24 cellular contexts compared by ENCODE assay signal in the genomic region with DNA sequence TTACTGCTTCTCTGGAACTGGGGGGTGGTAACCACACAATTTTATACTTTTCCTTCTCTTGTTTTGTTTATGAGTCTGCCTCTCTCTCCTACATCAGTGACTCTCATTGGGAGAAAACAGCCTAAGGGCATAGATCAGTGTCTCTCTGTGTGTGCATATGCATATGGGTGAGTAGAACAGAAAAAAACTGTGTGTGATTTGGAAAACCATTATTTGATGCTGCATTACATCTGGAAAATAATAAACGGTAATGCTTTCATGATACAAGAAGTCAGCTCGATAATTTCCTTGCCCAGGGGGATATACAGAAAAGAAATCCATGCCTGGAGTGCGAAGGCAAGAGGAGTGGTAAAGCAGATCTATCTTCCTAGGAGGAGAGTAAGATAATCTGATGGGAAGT.
"Had no signal": no experiment of that assay in that cellular context is flagged by ENCODE, and none has a peak within 500 bp of the region (broad histone marks: within the 10 kb centered on the region; RNA-seq: fewer than 3 reads in every experiment).

No MANE protein-coding gene starts in this region.

- H3K27ac Mint-ChIP-seq: naive thymus-derived CD4-positive, alpha-beta T cell; nephron; neural progenitor cell; stimulated activated memory B cell treated with anti-CD40 and anti-IgM and Interleukin-4, amounts not matched to agents 10 μg/mL and 1 μg/mL and 100 μg/mL, for 72 hours; type B pancreatic cell had no signal

- H3K36me3 ChIP-seq: gastroesophageal sphincter, heart right ventricle, left lung, neural progenitor cell, prostate gland, sigmoid colon, tibial artery had no signal

- DNase-seq: dorsolateral prefrontal cortex; effector CD4-positive, alpha-beta T cell; foreskin fibroblast; heart right ventricle; hippocampal formation; left cardiac atrium; left lung; mesenchymal stem cell; midbrain; naive thymus-derived CD4-positive, alpha-beta T cell; right cardiac atrium; sigmoid colon; stimulated activated CD4-positive, alpha-beta T cell treated with anti-CD3 and anti-CD28 coated beads, Interleukin-2, amount 100 ng/mL, for 24 hours; stimulated activated CD4-positive, alpha-beta T cell treated with anti-CD3 and anti-CD28 coated beads, Interleukin-4, amount 100 ng/mL, for 24 hours; stimulated activated naive CD8-positive, alpha-beta T cell treated with anti-CD3 and anti-CD28 coated beads, Interleukin-15, Interleukin-2, amounts not matched to agents 100 U/mL and 50 U/mL, for 24 hours; substantia nigra; testis; tibial artery had no signal

- H3K4me3 ChIP-seq: dorsolateral prefrontal cortex, gastroesophageal sphincter, heart right ventricle, left lung, neural progenitor cell, prostate gland, sigmoid colon, testis, tibial artery had no signal

- H3K4me1 ChIP-seq: gastroesophageal sphincter, heart right ventricle, left lung, neural progenitor cell, prostate gland, sigmoid colon, testis, tibial artery had no signal

- H3K9me3 ChIP-seq: prostate gland, sigmoid colon, testis, tibial artery had no signal

- H3K27me3 ChIP-seq: gastroesophageal sphincter, heart right ventricle, left lung, neural progenitor cell, sigmoid colon, testis, tibial artery had no signal

- H3K36me3 Mint-ChIP-seq: naive thymus-derived CD4-positive, alpha-beta T cell; stimulated activated memory B cell treated with anti-CD40 and anti-IgM and Interleukin-4, amounts not matched to agents 10 μg/mL and 1 μg/mL and 100 μg/mL, for 72 hours had no signal

- H3K27me3 Mint-ChIP-seq: stimulated activated memory B cell treated with anti-CD40 and anti-IgM and Interleukin-4, amounts not matched to agents 10 μg/mL and 1 μg/mL and 100 μg/mL, for 72 hours; type B pancreatic cell had no signal

- H3K4me1 Mint-ChIP-seq: nephron, neural progenitor cell had no signal

- ATAC-seq: gastroesophageal sphincter; heart right ventricle; left cardiac atrium; left lung; naive thymus-derived CD4-positive, alpha-beta T cell; right cardiac atrium; stimulated activated memory B cell treated with anti-CD40 and anti-IgM and Interleukin-4, amounts not matched to agents 10 μg/mL and 1 μg/mL and 100 μg/mL, for 72 hours; stimulated activated naive CD8-positive, alpha-beta T cell treated with anti-CD3 and anti-CD28 coated beads, Interleukin-15, Interleukin-2, amounts not matched to agents 100 U/mL and 50 U/mL, for 24 hours had no signal

- H3K4me3 Mint-ChIP-seq: naive thymus-derived CD4-positive, alpha-beta T cell; nephron; neural progenitor cell; stimulated activated memory B cell treated with anti-CD40 and anti-IgM and Interleukin-4, amounts not matched to agents 10 μg/mL and 1 μg/mL and 100 μg/mL, for 72 hours; type B pancreatic cell had no signal
